In genomic region chr13:114101325-114101821, GRCh38 we compare ENCODE assay signal across 13 cellular contexts. TPM values are rescaled to one million over a fixed set of nuclear protein-coding genes. Genes with fewer than 3 reads are reported as not detected.
DNase-seq lines count a peak whose midpoint lies in the region; ATAC-seq and TF ChIP-seq lines count a peak whose summit lies in the region.
"Had no signal": no experiment of that assay in that cellular context is flagged by ENCODE, and none has a peak within 500 bp of the region (broad histone marks: within the 10 kb centered on the region; RNA-seq: fewer than 3 reads in every experiment).

No MANE protein-coding gene starts in this region.

- intact Hi-C loops in esophagus squamous epithelium (cut with DNase I): no loop called here

- H3K27ac ChIP-seq in esophagus squamous epithelium (peak overlapping the region in 3 of 4 donors; percentile 63 to 79 (median 66)), urinary bladder (ENCODE audit: low read depth) (peak overlapping the region; percentile 14)

- no peaks in the 10 kb centered on the region for H3K9me3 ChIP-seq in esophagus squamous epithelium

- WGBS in esophagus squamous epithelium, 2 donors: 58 to 80% methylated on average over 1 to 2 of the region's 17 CpGs
- WGBS in urinary bladder: 29% methylated on average over 17 of the region's 17 CpGs

- H3K27me3 ChIP-seq in esophagus squamous epithelium: peaks cover 0 to 24% (median 0%) of the 10 kb centered on the region in 4 donors

- H3K27me3 Mint-ChIP-seq in activated T-cell treated with anti-CD3 and anti-CD28 coated beads, Interleukin-2, amount 50 U/mL, for 24 hours: no peaks in the 10 kb centered on the region
- H3K27me3 Mint-ChIP-seq in natural killer cell treated with Interleukin-12 subunit alpha and Interleukin-12 subunit beta and Interleukin-15 and Interleukin-18, amount 100 ng/mL, for 72 hours: no peaks in the 10 kb centered on the region
- H3K27me3 Mint-ChIP-seq: activated naive CD4-positive, alpha-beta T cell treated with anti-CD3 and anti-CD28 coated beads, Interleukin-2, amount 50 U/mL, for 24 hours; stimulated activated naive CD8-positive, alpha-beta T cell treated with anti-CD3 and anti-CD28 coated beads, Interleukin-15, Interleukin-2, amounts not matched to agents 100 ng/mL and 50 ng/mL, for 24 hours; T-cell had no signal

- peaks cover 66% of the 10 kb centered on the region for H3K4me1 Mint-ChIP-seq in activated T-cell treated with anti-CD3 and anti-CD28 coated beads, Interleukin-2, amount 50 U/mL, for 24 hours (ENCODE audit: low read depth)
- H3K4me1 Mint-ChIP-seq in natural killer cell treated with Interleukin-12 subunit alpha and Interleukin-12 subunit beta and Interleukin-15 and Interleukin-18, amount 100 ng/mL, for 72 hours (ENCODE audit: low read depth in 2 of 2): peaks cover 43 to 51% of the 10 kb centered on the region in 2 donors

- no peak overlapping the region for H3K4me3 Mint-ChIP-seq in activated T-cell treated with anti-CD3 and anti-CD28 coated beads, Interleukin-2, amount 50 U/mL, for 24 hours
- H3K4me3 Mint-ChIP-seq in natural killer cell treated with Interleukin-12 subunit alpha and Interleukin-12 subunit beta and Interleukin-15 and Interleukin-18, amount 100 ng/mL, for 72 hours: no peak overlapping the region
- H3K4me3 Mint-ChIP-seq: activated naive CD4-positive, alpha-beta T cell treated with anti-CD3 and anti-CD28 coated beads, Interleukin-2, amount 50 U/mL, for 24 hours; stimulated activated naive CD8-positive, alpha-beta T cell treated with anti-CD3 and anti-CD28 coated beads, Interleukin-15, Interleukin-2, amounts not matched to agents 100 ng/mL and 50 ng/mL, for 24 hours had no signal

- no peak for TF ChIP-seq POLR2A in esophagus squamous epithelium (IDR thresholded peaks at IDR 0.05)

- H3K27ac Mint-ChIP-seq in activated T-cell treated with anti-CD3 and anti-CD28 coated beads, Interleukin-2, amount 50 U/mL, for 24 hours: peak overlapping the region; percentile 88
- H3K27ac Mint-ChIP-seq in natural killer cell treated with Interleukin-12 subunit alpha and Interleukin-12 subunit beta and Interleukin-15 and Interleukin-18, amount 100 ng/mL, for 72 hours: peak overlapping the region in 1 of 2 donors; percentile 40

- no peak for TF ChIP-seq CTCF in esophagus squamous epithelium (IDR thresholded peaks at IDR 0.05)

- H3K9me3 Mint-ChIP-seq in activated T-cell treated with anti-CD3 and anti-CD28 coated beads, Interleukin-2, amount 50 U/mL, for 24 hours: no peaks in the 10 kb centered on the region
- H3K9me3 Mint-ChIP-seq in natural killer cell treated with Interleukin-12 subunit alpha and Interleukin-12 subunit beta and Interleukin-15 and Interleukin-18, amount 100 ng/mL, for 72 hours: no peaks in the 10 kb centered on the region
- H3K9me3 Mint-ChIP-seq: activated naive CD4-positive, alpha-beta T cell treated with anti-CD3 and anti-CD28 coated beads, Interleukin-2, amount 50 U/mL, for 24 hours; stimulated activated naive CD8-positive, alpha-beta T cell treated with anti-CD3 and anti-CD28 coated beads, Interleukin-15, Interleukin-2, amounts not matched to agents 100 ng/mL and 50 ng/mL, for 24 hours; T-cell had no signal

- H3K36me3 Mint-ChIP-seq in activated T-cell treated with anti-CD3 and anti-CD28 coated beads, Interleukin-2, amount 50 U/mL, for 24 hours (ENCODE audit: low read depth): peaks cover 40% of the 10 kb centered on the region
- no peaks in the 10 kb centered on the region for H3K36me3 Mint-ChIP-seq in natural killer cell treated with Interleukin-12 subunit alpha and Interleukin-12 subunit beta and Interleukin-15 and Interleukin-18, amount 100 ng/mL, for 72 hours

- no peak for ATAC-seq in natural killer cell treated with Interleukin-12 subunit alpha and Interleukin-12 subunit beta and Interleukin-15 and Interleukin-18, amount 100 ng/mL, for 72 hours
- ATAC-seq in HG03342 (IDR thresholded peaks at IDR 0.05; ENCODE audit: unreplicated experiment): no peak

- H3K4me3 ChIP-seq in esophagus squamous epithelium (peak overlapping the region in 1 of 4 donors; percentile 27), urinary bladder (ENCODE audit: low read depth, low read length) (no peak overlapping the region)

- no peaks in the 10 kb centered on the region for H3K36me3 ChIP-seq in esophagus squamous epithelium
- H3K36me3 ChIP-seq in urinary bladder (ENCODE audit: insufficient read depth): no peaks in the 10 kb centered on the region

- no peak for DNase-seq in activated T-cell treated with anti-CD3 and anti-CD28 coated beads, Interleukin-2, amount 50 U/mL, for 24 hours
- DNase-seq in activated T-cell treated with anti-CD3 and anti-CD28 coated beads for 4 hours (no peak), esophagus squamous epithelium (lab: John Stamatoyannopoulos, UW) (no peak), NK-92 (lab: John Stamatoyannopoulos, UW; ENCODE audit: unreplicated experiment) (no peak), foreskin melanocyte (no peak)
- peak; percentile 58 for DNase-seq in natural killer cell treated with Interleukin-12 subunit alpha and Interleukin-12 subunit beta and Interleukin-15 and Interleukin-18, amount 100 ng/mL, for 72 hours (ENCODE audit: low spot score)
- DNase-seq: NCI-H1694 treated with DMSO at 0.1 percent for 48 hours, occipital lobe had no signal

- H3K4me1 ChIP-seq in esophagus squamous epithelium (peaks cover 5 to 40% (median 15%) of the 10 kb centered on the region in 3 donors), urinary bladder (ENCODE audit: insufficient read depth) (no peaks in the 10 kb centered on the region)

RNA-seq across cellular contexts. Expression of gene RASA3, which starts 31.1 kb away (rescaled TPM):
- 1 to 10 TPM; 1.4 to 8.8 (median 3.1) TPM for total RNA-seq in esophagus squamous epithelium
- 10 to 100 TPM in 1 of 2 donors, 1 to 10 TPM in 1; 6.9 to 11.7 TPM for total RNA-seq in natural killer cell treated with Interleukin-12 subunit alpha and Interleukin-12 subunit beta and Interleukin-15 and Interleukin-18, amount 100 ng/mL, for 72 hours
- total RNA-seq in urinary bladder: 17.8 TPM
- polyA plus RNA-seq in urinary bladder: 26.3 TPM
